In genomic region chr13:37085656-37086055, GRCh38 we compare ENCODE assay signal across 32 cellular contexts. TPM values are rescaled to one million over a fixed set of nuclear protein-coding genes. Genes with fewer than 3 reads are reported as not detected.
"Had no signal": no experiment of that assay in that cellular context is flagged by ENCODE, and none has a peak within 500 bp of the region (broad histone marks: within the 10 kb centered on the region; RNA-seq: fewer than 3 reads in every experiment).

No MANE protein-coding gene starts in this region.

- H3K9ac ChIP-seq: KMS-11 had no signal

- DNase-seq: activated CD4-positive, alpha-beta T cell treated with anti-CD3 and anti-CD28 coated beads, Interleukin-2, amount 10 ng/mL, durations not matched to agents 24 days and 14 days; activated CD4-positive, alpha-beta T cell treated with anti-CD3 and anti-CD28 coated beads, Interleukin-2, amount 50 U/mL, for 4 hours; activated CD8-positive, alpha-beta T cell treated with anti-CD3 and anti-CD28 coated beads for 36 hours; activated gamma-delta T cell treated with Interleukin-2 at 50 U/mL for 16 hours; activated naive CD4-positive, alpha-beta T cell treated with anti-CD3 and anti-CD28 coated beads for 36 hours; activated T-cell treated with anti-CD3 and anti-CD28 coated beads for 4 hours; activated T-cell treated with anti-CD3 and anti-CD28 coated beads, Interleukin-2, amount 50 U/mL, for 4 hours; anterior cingulate cortex; MM.1S; MV-4-11; NCI-H1092; NCI-H1436 treated with DMSO at 0.1 percent for 48 hours; NCI-H1694 treated with DMSO at 0.1 percent for 48 hours; NCI-H2029; NCI-H345; NCI-H524 treated with DMSO at 0.1 percent for 48 hours; SHP77; SJCRH30; T1000 had no signal

- H3K4me3 ChIP-seq: SJCRH30, SK-N-MC had no signal

- H3K4me1 ChIP-seq: SJCRH30 had no signal

- H3K36me3 ChIP-seq: SJCRH30 had no signal

- H3K27me3 ChIP-seq: SJCRH30 had no signal

- H3K4me2 ChIP-seq: KMS-11 had no signal

- H3K27ac ChIP-seq: KMS-11, SJCRH30, SK-N-MC had no signal

- ATAC-seq: activated CD8-positive, alpha-beta T cell treated with anti-CD3 and anti-CD28 coated beads for 36 hours; activated naive CD4-positive, alpha-beta T cell treated with anti-CD3 and anti-CD28 coated beads, Interleukin-2, amount 50 U/mL, for 72 hours; activated T-cell treated with anti-CD3 and anti-CD28 coated beads, Interleukin-2, amount 50 U/mL, for 4 hours; Panc1 had no signal

- H3K9me3 ChIP-seq: SJCRH30 had no signal

- FAIRE-seq: bronchial epithelial cell, TTC549 had no signal

RNA-seq across cellular contexts. Expression of gene CSNK1A1L, which starts 19.8 kb away (rescaled TPM):
- total RNA-seq: activated CD4-positive, alpha-beta T cell treated with anti-CD3 and anti-CD28 coated beads, Interleukin-2, amount 10 ng/mL, durations not matched to agents 24 days and 14 days; activated CD8-positive, alpha-beta memory T cell treated with anti-CD3 and anti-CD28 coated beads for 36 hours; activated CD8-positive, alpha-beta T cell treated with anti-CD3 and anti-CD28 coated beads for 36 hours; activated naive CD4-positive, alpha-beta T cell treated with anti-CD3 and anti-CD28 coated beads for 36 hours; activated naive CD4-positive, alpha-beta T cell treated with anti-CD3 and anti-CD28 coated beads, Interleukin-2, amount 50 U/mL, for 72 hours; activated T-cell treated with anti-CD3 and anti-CD28 coated beads, Interleukin-2, amount 50 U/mL, for 4 hours; activated T-helper 1 cell treated with anti-CD3 and anti-CD28 coated beads, Interleukin-12 subunit alpha, Interleukin-12 subunit beta, Interleukin-2, Interleukin-4 antibody, amounts not matched to agents 30 ng/mL and 10 ng/mL and 1 ng/mL, durations not matched to agents 14 hours and 24 hours and 36 hours; bronchial epithelial cell; LHCN-M2; NCI-H460; RPMI7951; SJCRH30; T-helper 1 cell treated with Interleukin-12 subunit alpha and Interleukin-12 subunit beta and Interleukin-4 antibody, amounts not matched to agents 30 ng/mL and 1 ng/mL, for 36 hours; T-helper 2 cell treated with Interferon-gamma antibody and Interleukin-4, amounts not matched to agents 100 ng/mL and 5 ng/mL, for 36 hours had no signal
